In genomic region chr11:128956401-128957203, GRCh38 we compare ENCODE assay signal across 9 cellular contexts. TPM values are rescaled to one million over a fixed set of nuclear protein-coding genes. Genes with fewer than 3 reads are reported as not detected.
DNase-seq lines count a peak whose midpoint lies in the region; ATAC-seq, FAIRE-seq and TF ChIP-seq lines count a peak whose summit lies in the region.
"Had no signal": no experiment of that assay in that cellular context is flagged by ENCODE, and none has a peak within 500 bp of the region (broad histone marks: within the 10 kb centered on the region; RNA-seq: fewer than 3 reads in every experiment).

No MANE protein-coding gene starts in this region.

- no peak overlapping the region for H3K9ac ChIP-seq in mammary epithelial cell (ENCODE audit: insufficient read depth, low read length)

- WGBS in mammary epithelial cell (ENCODE audit: low coverage, missing lambda C conversion rate), result 63% methylated on average over 8 of the region's 8 CpGs
- 59 to 62% methylated on average over 8 of the region's 8 CpGs for WGBS in testis, 2 donors

- H4K20me1 ChIP-seq in mammary epithelial cell (ENCODE audit: insufficient read depth, low read length), result no peaks in the 10 kb centered on the region

- dilution Hi-C loops in mammary epithelial cell (cut with HindIII; ENCODE audit: low sequenced_read_pairs), result no loop called here

- in situ Hi-C loops in mammary epithelial cell (cut with MboI; ENCODE audit: low sequenced_read_pairs in 2 of 2), result loop anchor here in 1 of 2 donors (5.0 to 25.0 kb wide), 3 partner anchors 69 to 919 kb away; no protein-coding TSS in a partner anchor

- no peak for ATAC-seq in GM18867 (IDR thresholded peaks at IDR 0.05; ENCODE audit: unreplicated experiment)

- FAIRE-seq in GM19239 (lab: Jason Lieb, UNC), result peak; percentile 93

- H3K4me3 ChIP-seq in mammary epithelial cell (replicated peaks in 1 of 3; ENCODE audit: insufficient read depth in 1 of 3, low read depth in 2 of 3, low read length in 3 of 3) (no peak overlapping the region), testis (no peak overlapping the region)

- H3K27ac ChIP-seq in mammary epithelial cell (ENCODE audit: insufficient read depth, low read depth, low read length), result no peak overlapping the region
- no peak overlapping the region for H3K27ac ChIP-seq in testis

- H3K9me3 ChIP-seq in mammary epithelial cell (replicated peaks; ENCODE audit: insufficient read depth, low read length) (no peaks in the 10 kb centered on the region), testis (no peaks in the 10 kb centered on the region)

- H3K79me2 ChIP-seq in mammary epithelial cell (ENCODE audit: insufficient read depth, low read length), result no peaks in the 10 kb centered on the region

- H3K27me3 ChIP-seq in mammary epithelial cell (ENCODE audit: insufficient read depth, low read length) (no peaks in the 10 kb centered on the region), testis (no peaks in the 10 kb centered on the region)

- TF ChIP-seq CTCF in mammary epithelial cell (conservative IDR thresholded peaks at IDR 0.05 in 1 of 2, IDR thresholded peaks at IDR 0.05 in 1 of 2; ENCODE audit: extremely low read depth in 1 of 2, insufficient read depth in 1 of 2, low read depth in 1 of 2, low read length in 2 of 2) (peak; percentile 65 to 73), testis (IDR thresholded peaks at IDR 0.05) (peak; percentile 64 to 74 (median 70))

- peak; percentile 66 for DNase-seq in COR-L47 (lab: John Stamatoyannopoulos, UW)
- DNase-seq in GM19239 (ENCODE audit: insufficient read length, low spot score), result no peak
- peak; percentile 95 for DNase-seq in HT-29 (ENCODE audit: low spot score)
- DNase-seq in NCI-H82 treated with DMSO at 0.1 percent for 48 hours (lab: John Stamatoyannopoulos, UW; ENCODE audit: unreplicated experiment), result peak; percentile 23
- peak; percentile 64 for DNase-seq in mammary epithelial cell
- DNase-seq in islet precursor cell, result peak; percentile 70
- DNase-seq in testis, result peak; percentile 47

- BruUV-seq in mammary epithelial cell (replicated peaks; lab: Mats Ljungman, UMichigan), result no TSS peak

- H3K4me1 ChIP-seq in mammary epithelial cell (ENCODE audit: insufficient read depth, low read length) (peaks cover 6% of the 10 kb centered on the region), testis (no peaks in the 10 kb centered on the region)

- no peak for TF ChIP-seq POLR2A in testis (IDR thresholded peaks at IDR 0.05)

- intact Hi-C loops in mammary epithelial cell (cut with micrococcal nuclease), result loop anchor here (1.0 to 5.0 kb wide), 4 partner anchors 72 to 925 kb away; no protein-coding TSS in a partner anchor
- intact Hi-C loops in testis (cut with DNase I; ENCODE audit: low total_unique reads), result no loop called here

- H2AFZ ChIP-seq in mammary epithelial cell (ENCODE audit: low read depth, low read length), result no peak overlapping the region

- no peak overlapping the region for H3K4me2 ChIP-seq in mammary epithelial cell (ENCODE audit: insufficient read depth, low read depth, low read length)

- CTCF ChIA-PET in mammary epithelial cell (lab: Charles Lee; ENCODE audit: low non-redundant PET), result interaction anchor here (0.5 to 1.3 kb wide), 12 partner anchors 16 to 821 kb away, joined by 3 to 21 read pairs (median 4); no protein-coding TSS in a partner anchor

- H3K36me3 ChIP-seq in mammary epithelial cell (ENCODE audit: insufficient read depth, low read length) (no peaks in the 10 kb centered on the region), testis (ENCODE audit: low read depth, missing control alignments) (no peaks in the 10 kb centered on the region)

RNA-seq across cellular contexts. Expression of gene TP53AIP1, which starts 13.9 kb away (rescaled TPM):
- 0.20 and 0.86 TPM in 2 replicates for total RNA-seq in HT-29 (2014; rRNA removed; shearing (Covaris generic))
- 10 to 100 TPM in 1 of 2 donors, 1 to 10 TPM in 1; 8.2 to 12.0 TPM for total RNA-seq in mammary epithelial cell
- polyA plus RNA-seq in mammary epithelial cell, result 1.3 TPM
- polyA minus RNA-seq in mammary epithelial cell, result not detected
- total RNA-seq in testis, result 1 to 10 TPM in 1 of 2 donors, under 1 TPM in 1; 0.94 to 1.8 TPM
- polyA plus RNA-seq in testis (ENCODE audit: insufficient read depth, low read depth, low replicate concordance), result 1.1 TPM
- total RNA-seq: T-helper 1 cell treated with Interleukin-12 subunit alpha and Interleukin-12 subunit beta and Interleukin-4 antibody, amounts not matched to agents 30 ng/mL and 1 ng/mL, for 36 hours had no signal
